In genomic region chr17:81295031-81295677, GRCh38 we compare ENCODE assay signal across 1 cellular context.
TF ChIP-seq lines count a peak whose summit lies in the region.

Gene SLC38A10 (minus strand): TSS chr17:81295307. CDS start chr17:81294921, 386 bp downstream.

TF ChIP-seq in HepG2, 621 proteins besides CTCF, POLR2A, EP300 and RAD21 (continued from another document and continues in another):
- no peak for TF ChIP-seq GMEB2 (CRISPR knock-in tag; IDR thresholded peaks at IDR 0.05; ENCODE audit: low read depth)
- TF ChIP-seq ZNF850 (CRISPR knock-in tag; conservative IDR thresholded peaks at IDR 0.05) = no peak
- no peak for TF ChIP-seq KIAA2018 (CRISPR knock-in tag; IDR thresholded peaks at IDR 0.05; ENCODE audit: borderline replicate concordance)
- 0 out of 2 replicates have a peak, but pooled peaks have one; percentile 20 for TF ChIP-seq ZNF570 (CRISPR knock-in tag; IDR thresholded peaks at IDR 0.05; ENCODE audit: borderline replicate concordance)
- TF ChIP-seq HOMEZ (CRISPR knock-in tag; IDR thresholded peaks at IDR 0.05; ENCODE audit: low read depth) = no peak
- no peak for TF ChIP-seq NFE2 (CRISPR knock-in tag; IDR thresholded peaks at IDR 0.05)
- TF ChIP-seq HCFC1 (IDR thresholded peaks at IDR 0.05; ENCODE audit: low read depth, low read length) = peak; percentile 45; the same call in 1 of the 2 replicates
- TF ChIP-seq ZNF670 (CRISPR knock-in tag; IDR thresholded peaks at IDR 0.05; ENCODE audit: borderline replicate concordance) = no peak; the same call in 1 of the 2 replicates
- TF ChIP-seq CSRNP2 (CRISPR knock-in tag; conservative IDR thresholded peaks at IDR 0.05; ENCODE audit: low read depth) = no peak
- TF ChIP-seq ATF7-NPFF (CRISPR knock-in tag; IDR thresholded peaks at IDR 0.05; ENCODE audit: low read depth) = peak; percentile 60; the same call in 1 of the 2 replicates
- TF ChIP-seq ELF3 (CRISPR knock-in tag; IDR thresholded peaks at IDR 0.05) = peak; percentile 98
- TF ChIP-seq KDM3A (CRISPR knock-in tag; IDR thresholded peaks at IDR 0.05; ENCODE audit: low read depth) = peak; percentile 93; the same call in 1 of the 2 replicates
- no peak for TF ChIP-seq ZFP62 (CRISPR knock-in tag; IDR thresholded peaks at IDR 0.05)
- TF ChIP-seq MNT (IDR thresholded peaks at IDR 0.05) = no peak
- peak; percentile 51; the same call in 1 of the 2 replicates for TF ChIP-seq SP5 (CRISPR knock-in tag; IDR thresholded peaks at IDR 0.05; ENCODE audit: borderline replicate concordance, low read depth)
- no peak; the same call in 1 of the 2 replicates for TF ChIP-seq REL (CRISPR knock-in tag; conservative IDR thresholded peaks at IDR 0.05)
- peak; percentile 10; the same call in 1 of the 2 replicates for TF ChIP-seq AKNA (CRISPR knock-in tag; IDR thresholded peaks at IDR 0.05; ENCODE audit: borderline replicate concordance)
- no peak for TF ChIP-seq MTA3 (CRISPR knock-in tag; IDR thresholded peaks at IDR 0.05)
- peak; percentile 90 for TF ChIP-seq ZNF18 (CRISPR knock-in tag; IDR thresholded peaks at IDR 0.05; ENCODE audit: insufficient replicate concordance)
- TF ChIP-seq TBX2 (CRISPR knock-in tag; IDR thresholded peaks at IDR 0.05; ENCODE audit: borderline replicate concordance) = peak; percentile 86
- no peak for TF ChIP-seq ZNF326 (CRISPR knock-in tag; IDR thresholded peaks at IDR 0.05; ENCODE audit: borderline replicate concordance)
- TF ChIP-seq ZNF652 (CRISPR knock-in tag; IDR thresholded peaks at IDR 0.05; ENCODE audit: borderline replicate concordance, low read depth) = no peak
- TF ChIP-seq THAP8 (CRISPR knock-in tag; IDR thresholded peaks at IDR 0.05; ENCODE audit: borderline replicate concordance) = peak; percentile 16
- TF ChIP-seq FOXP1 (IDR thresholded peaks at IDR 0.05) = no peak
- TF ChIP-seq FOXP1 (CRISPR knock-in tag; IDR thresholded peaks at IDR 0.05) = peak; percentile 14; the same call in 1 of the 2 replicates
- TF ChIP-seq MXD3 (CRISPR knock-in tag; IDR thresholded peaks at IDR 0.05) = peak; percentile 92
- TF ChIP-seq NFRKB (IDR thresholded peaks at IDR 0.05) = no peak
- peak; percentile 44; the same call in 1 of the 2 replicates for TF ChIP-seq ATF2 (CRISPR knock-in tag; IDR thresholded peaks at IDR 0.05)
